10 cellular contexts compared by ENCODE assay signal in genomic region chrX:40573763-40574162, GRCh38. TPM values are rescaled to one million over a fixed set of nuclear protein-coding genes. Genes with fewer than 3 reads are reported as not detected.
DNase-seq lines count a peak whose midpoint lies in the region; ATAC-seq and TF ChIP-seq lines count a peak whose summit lies in the region.
"Had no signal": no experiment of that assay in that cellular context is flagged by ENCODE, and none has a peak within 500 bp of the region (broad histone marks: within the 10 kb centered on the region; RNA-seq: fewer than 3 reads in every experiment).

No MANE protein-coding gene starts in this region.

- H3F3A ChIP-seq in MM.1S (ENCODE audit: insufficient read depth, low read length) = no peaks in the 10 kb centered on the region

- no peak overlapping the region for H3K27ac ChIP-seq in MM.1S (ENCODE audit: low read length)
- no peak overlapping the region for H3K27ac ChIP-seq in mesenchymal stem cell (ENCODE audit: low read length, poor library complexity, severe bottlenecking)
- H3K27ac ChIP-seq: SJCRH30 had no signal

- H3K9me2 ChIP-seq in MM.1S (replicated peaks; ENCODE audit: insufficient read depth, low read length) = no peaks in the 10 kb centered on the region

- no peak overlapping the region for H2BK120ac ChIP-seq in mesenchymal stem cell (ENCODE audit: low read depth, low read length)

- WGBS in mesenchymal stem cell = 67% methylated on average over 1 of the region's 2 CpGs

- peaks cover 18% of the 10 kb centered on the region for H3K4me1 Mint-ChIP-seq in activated T-cell treated with anti-CD3 and anti-CD28 coated beads, Interleukin-2, amount 50 U/mL, for 72 hours (ENCODE audit: low read depth)

- no peak overlapping the region for H3K4me3 Mint-ChIP-seq in activated T-cell treated with anti-CD3 and anti-CD28 coated beads, Interleukin-2, amount 50 U/mL, for 72 hours
- H3K4me3 Mint-ChIP-seq: immature natural killer cell had no signal

- H3K9ac ChIP-seq in MM.1S (ENCODE audit: low read length) (no peak overlapping the region), mesenchymal stem cell (ENCODE audit: low read length) (no peak overlapping the region)

- H3K14ac ChIP-seq in mesenchymal stem cell (ENCODE audit: low read length in 2 of 2) = no peak overlapping the region

- no peak overlapping the region for H2BK5ac ChIP-seq in mesenchymal stem cell (ENCODE audit: low read depth, low read length, poor library complexity, severe bottlenecking)

- no peak overlapping the region for H3K4ac ChIP-seq in mesenchymal stem cell (ENCODE audit: low read depth in 1 of 2, low read length in 2 of 2)

- H3K79me1 ChIP-seq in mesenchymal stem cell (replicated peaks; ENCODE audit: low read length, poor library complexity, severe bottlenecking) = no peaks in the 10 kb centered on the region

- H3K27me3 Mint-ChIP-seq in activated T-cell treated with anti-CD3 and anti-CD28 coated beads, Interleukin-2, amount 50 U/mL, for 72 hours (ENCODE audit: low read depth) = peaks cover 49% of the 10 kb centered on the region

- H4K8ac ChIP-seq in mesenchymal stem cell (ENCODE audit: low read length) = no peak overlapping the region

- no peak overlapping the region for H4K91ac ChIP-seq in mesenchymal stem cell (ENCODE audit: low read length)

- H3K9me3 ChIP-seq in MM.1S (replicated peaks; ENCODE audit: insufficient read depth, low read length) (no peaks in the 10 kb centered on the region), mesenchymal stem cell (ENCODE audit: control insufficient read depth, low read length) (no peaks in the 10 kb centered on the region)
- H3K9me3 ChIP-seq: SJCRH30 had no signal

- H3K79me2 ChIP-seq in MM.1S (ENCODE audit: low read length) = no peaks in the 10 kb centered on the region

- no peak overlapping the region for H3K27ac Mint-ChIP-seq in activated T-cell treated with anti-CD3 and anti-CD28 coated beads, Interleukin-2, amount 50 U/mL, for 72 hours
- H3K27ac Mint-ChIP-seq: immature natural killer cell had no signal

- peak; percentile 41 to 43 for ATAC-seq in activated T-cell treated with anti-CD3 and anti-CD28 coated beads, Interleukin-2, amount 50 U/mL, for 72 hours (replicated peaks in 1 of 2)
- no peak for ATAC-seq in GM21367 (IDR thresholded peaks at IDR 0.05; ENCODE audit: unreplicated experiment)
- no peak for ATAC-seq in HG02642 (IDR thresholded peaks at IDR 0.05; ENCODE audit: poor library complexity, unreplicated experiment)
- ATAC-seq in GM18909 (IDR thresholded peaks at IDR 0.05; ENCODE audit: poor library complexity, unreplicated experiment) = no peak

- no peak overlapping the region for H2BK15ac ChIP-seq in mesenchymal stem cell (ENCODE audit: low read depth, poor library complexity, severe bottlenecking)

- H2AK5ac ChIP-seq in mesenchymal stem cell (ENCODE audit: low read length, severe bottlenecking) = no peak overlapping the region

- H3K36me3 ChIP-seq in MM.1S (replicated peaks; ENCODE audit: insufficient read depth, low read length) (no peaks in the 10 kb centered on the region), mesenchymal stem cell (ENCODE audit: control insufficient read depth in 1 of 2, insufficient read depth in 2 of 2, low read depth in 1 of 2, low read length in 2 of 2) (no peaks in the 10 kb centered on the region)
- H3K36me3 ChIP-seq: SJCRH30 had no signal

- H3K18ac ChIP-seq in mesenchymal stem cell (ENCODE audit: low read depth in 1 of 2, low read length in 2 of 2) = no peak overlapping the region

- no peak overlapping the region for H2BK12ac ChIP-seq in mesenchymal stem cell (ENCODE audit: low read length in 2 of 2)

- H3K36me3 Mint-ChIP-seq in activated T-cell treated with anti-CD3 and anti-CD28 coated beads, Interleukin-2, amount 50 U/mL, for 72 hours (ENCODE audit: insufficient read depth in 2 of 2) = no peaks in the 10 kb centered on the region
- H3K36me3 Mint-ChIP-seq: immature natural killer cell had no signal

- H4K20me1 ChIP-seq in MM.1S (ENCODE audit: insufficient read depth, low read length) = no peaks in the 10 kb centered on the region

- H2AFZ ChIP-seq in MM.1S (ENCODE audit: low read length) = no peak overlapping the region
- no peak overlapping the region for H2AFZ ChIP-seq in mesenchymal stem cell (ENCODE audit: low read depth, low read length)

- DNase-seq in ELF-1 (ENCODE audit: low read depth, low spot score) (peak; percentile 51), MM.1S (peak; percentile 37), mesenchymal stem cell (peak; percentile 22), COR-L47 (lab: John Stamatoyannopoulos, UW) (no peak)
- DNase-seq in activated T-cell treated with anti-CD3 and anti-CD28 coated beads, Interleukin-2, amount 50 U/mL, for 72 hours = peak; percentile 32 to 46

- H3K9me3 Mint-ChIP-seq in activated T-cell treated with anti-CD3 and anti-CD28 coated beads, Interleukin-2, amount 50 U/mL, for 72 hours = no peaks in the 10 kb centered on the region
- H3K9me3 Mint-ChIP-seq: immature natural killer cell had no signal

- H3K23ac ChIP-seq in mesenchymal stem cell (ENCODE audit: low read length in 2 of 2) = no peak overlapping the region

- H3K4me1 ChIP-seq in MM.1S (ENCODE audit: low read length) (no peaks in the 10 kb centered on the region), mesenchymal stem cell (ENCODE audit: control insufficient read depth, insufficient read depth, low read depth, low read length) (no peaks in the 10 kb centered on the region)

- no peaks in the 10 kb centered on the region for H3K27me3 ChIP-seq in MM.1S (replicated peaks; ENCODE audit: insufficient read depth, low read length)
- H3K27me3 ChIP-seq in mesenchymal stem cell (ENCODE audit: control insufficient read depth in 1 of 2, insufficient read depth in 1 of 2, low read length in 2 of 2) = peaks cover 0 to 58% of the 10 kb centered on the region in 2 experiments
- H3K27me3 ChIP-seq: SJCRH30 had no signal

- peak; percentile 76 for TF ChIP-seq CTCF in MM.1S (IDR thresholded peaks at IDR 0.05; ENCODE audit: low read length)

- H3K4me3 ChIP-seq in MM.1S (ENCODE audit: low read length) = no peak overlapping the region
- no peak overlapping the region for H3K4me3 ChIP-seq in mesenchymal stem cell (ENCODE audit: insufficient read depth in 1 of 2, low read depth in 1 of 2, low read length in 2 of 2)
- H3K4me3 ChIP-seq: SJCRH30 had no signal

- H3K4me2 ChIP-seq in MM.1S (ENCODE audit: low read depth, low read length) = no peak overlapping the region
- H3K4me2 ChIP-seq in mesenchymal stem cell (ENCODE audit: low read length, poor library complexity, severe bottlenecking) = no peak overlapping the region

RNA-seq across cellular contexts. Expression of gene ATP6AP2, which starts 7.0 kb away (rescaled TPM):
- 10 to 100 TPM; 50.5 to 58.4 TPM for total RNA-seq in activated T-cell treated with anti-CD3 and anti-CD28 coated beads, Interleukin-2, amount 50 U/mL, for 72 hours
- 124 TPM for polyA plus RNA-seq in mesenchymal stem cell (2013, experiment 1 of 2)
- 132 TPM for polyA plus RNA-seq in mesenchymal stem cell (2013, experiment 2 of 2)

RNA-seq across cellular contexts. Expression of gene MPC1L, which starts 49.5 kb away (rescaled TPM):
- total RNA-seq in activated T-cell treated with anti-CD3 and anti-CD28 coated beads, Interleukin-2, amount 50 U/mL, for 72 hours = not detected
- not detected for polyA plus RNA-seq in mesenchymal stem cell (2013, experiment 1 of 2)
- polyA plus RNA-seq in mesenchymal stem cell (2013, experiment 2 of 2) = not detected
- total RNA-seq: SJCRH30 had no signal
- polyA plus RNA-seq: immature natural killer cell had no signal

Comparison
In these comparisons a context has a peak if more than half of its experiments do, and no peak if none do; other contexts are left out.
1. ATAC-seq: peak in activated T-cell treated with anti-CD3 and anti-CD28 coated beads, Interleukin-2, amount 50 U/mL, for 72 hours (2 of 2); none in GM21367 (single experiment), HG02642 (single experiment) and GM18909 (single experiment).